ENCODE assay signal across 25 cellular contexts in genomic region chr3:54038391-54038790, GRCh38.
"Had no signal": no experiment of that assay in that cellular context is flagged by ENCODE, and none has a peak within 500 bp of the region (broad histone marks: within the 10 kb centered on the region; RNA-seq: fewer than 3 reads in every experiment).

No MANE protein-coding gene starts in this region.

- H3K27me3 ChIP-seq: colonic mucosa, esophagus squamous epithelium, gastrocnemius medialis had no signal

- H3K36me3 ChIP-seq: colonic mucosa, esophagus squamous epithelium, gastrocnemius medialis, heart right ventricle, left ventricle myocardium inferior, lower lobe of right lung had no signal

- H3K9me3 Mint-ChIP-seq: dendritic cell treated with granulocyte-macrophage colony-stimulating factor and Interleukin-4, amounts not matched to agents 40 ng/mL and 50 ng/mL, for 4 days; effector memory CD8-positive, alpha-beta T cell; endodermal cell had no signal

- H3K27ac ChIP-seq: colonic mucosa, epithelial cell of prostate, esophagus squamous epithelium, gastrocnemius medialis, heart right ventricle, left ventricle myocardium inferior, lower lobe of right lung had no signal

- H3K4me1 Mint-ChIP-seq: endodermal cell had no signal

- FAIRE-seq: endometrium, islet of Langerhans, keratinocyte had no signal

- H3K27ac Mint-ChIP-seq: dendritic cell treated with granulocyte-macrophage colony-stimulating factor and Interleukin-4, amounts not matched to agents 40 ng/mL and 50 ng/mL, for 4 days; effector memory CD8-positive, alpha-beta T cell; endodermal cell had no signal

- H3K9me3 ChIP-seq: colonic mucosa, esophagus squamous epithelium, gastrocnemius medialis, heart right ventricle, left ventricle myocardium inferior, lower lobe of right lung had no signal

- DNase-seq: colonic mucosa; cortex of kidney; effector CD8-positive, alpha-beta T cell; effector memory CD8-positive, alpha-beta T cell; endodermal cell; erythroblast; esophagus squamous epithelium; foreskin fibroblast; foreskin melanocyte; gastrocnemius medialis; glutamatergic neuron; head of caudate nucleus; heart right ventricle; hippocampal formation; left cardiac atrium; left ventricle myocardium inferior; lower lobe of right lung; mesendoderm; midbrain had no signal

- H3K4me3 ChIP-seq: colonic mucosa, esophagus squamous epithelium, gastrocnemius medialis, heart right ventricle, left ventricle myocardium inferior, lower lobe of right lung had no signal

- H3K4me1 ChIP-seq: colonic mucosa, gastrocnemius medialis, lower lobe of right lung had no signal

- H3K4me3 Mint-ChIP-seq: dendritic cell treated with granulocyte-macrophage colony-stimulating factor and Interleukin-4, amounts not matched to agents 40 ng/mL and 50 ng/mL, for 4 days; effector memory CD8-positive, alpha-beta T cell; endodermal cell had no signal

- ATAC-seq: effector memory CD8-positive, alpha-beta T cell; esophagus mucosa; gastrocnemius medialis; heart right ventricle; left cardiac atrium; lower lobe of right lung had no signal
